In genomic region chr21:17455028-17455353, GRCh38 we compare ENCODE assay signal across 12 cellular contexts. TPM values are rescaled to one million over a fixed set of nuclear protein-coding genes. Genes with fewer than 3 reads are reported as not detected.
A peak's percentile ranks its signal among the peaks of the same experiment; 100 is the strongest.
DNase-seq lines count a peak whose midpoint lies in the region; ATAC-seq, FAIRE-seq and TF ChIP-seq lines count a peak whose summit lies in the region.
"Had no signal": no experiment of that assay in that cellular context is flagged by ENCODE, and none has a peak within 500 bp of the region (broad histone marks: within the 10 kb centered on the region; RNA-seq: fewer than 3 reads in every experiment).

No MANE protein-coding gene starts in this region.

- H2BK120ac ChIP-seq in H9 (ENCODE audit: low read depth, low read length, poor library complexity, severe bottlenecking) = no peak overlapping the region

- POLR2A ChIA-PET in A549 (lab: Yijun Ruan, JAX) = no interaction called here

- ATAC-seq in A549 (peak in 1 of 2 experiments; percentile 55; a peak in 3 of 6 replicates), HG02759 (IDR thresholded peaks at IDR 0.05; ENCODE audit: unreplicated experiment) (no peak), HG03159 (IDR thresholded peaks at IDR 0.05; ENCODE audit: unreplicated experiment) (no peak)
- no peak for ATAC-seq in activated T-helper 17 cell treated with anti-CD3 and anti-CD28 coated beads, Interleukin-2, amount 50 U/mL, for 72 hours (replicated peaks)

- H2AFZ ChIP-seq in H9 (ENCODE audit: low read length) = no peak overlapping the region

- no peak overlapping the region for H3K23ac ChIP-seq in H9 (ENCODE audit: insufficient read length, low read depth, low read length)

- TF ChIP-seq CTCF in A549 (IDR thresholded peaks at IDR 0.05) = no peak
- TF ChIP-seq CTCF in H9 (conservative IDR thresholded peaks at IDR 0.05) = no peak
- TF ChIP-seq CTCF in Peyer's patch (IDR thresholded peaks at IDR 0.05) = no peak

- H3K56ac ChIP-seq in H9 (ENCODE audit: insufficient read length, low read depth, low read length) = no peak overlapping the region

- peaks cover 2 to 3% of the 10 kb centered on the region in 2 experiments; a peak in 2 of 5 replicates for H3K9me3 Mint-ChIP-seq in H9
- H3K9me3 Mint-ChIP-seq in activated T-helper 17 cell treated with anti-CD3 and anti-CD28 coated beads, Interleukin-2, amount 50 U/mL, for 72 hours = no peaks in the 10 kb centered on the region

- no peak overlapping the region for H2BK15ac ChIP-seq in H9 (ENCODE audit: low read depth, low read length)

- no peaks in the 10 kb centered on the region for H3K36me3 ChIP-seq in Peyer's patch
- H3K36me3 ChIP-seq: cardiac muscle cell had no signal

- no peak overlapping the region for H2AK5ac ChIP-seq in H9 (ENCODE audit: insufficient read length, low read length)

- peaks cover 0 to 2% (median 0%) of the 10 kb centered on the region in 3 experiments; a peak in 1 of 7 replicates for H3K36me3 Mint-ChIP-seq in H9 (ENCODE audit: insufficient read depth in 1 of 3, low read depth in 3 of 3)
- H3K36me3 Mint-ChIP-seq in activated T-helper 17 cell treated with anti-CD3 and anti-CD28 coated beads, Interleukin-2, amount 50 U/mL, for 72 hours (ENCODE audit: low read depth) = peaks cover 5% of the 10 kb centered on the region

- no peak for TF ChIP-seq EP300 in A549 (IDR thresholded peaks at IDR 0.05)

- H3K4ac ChIP-seq in H9 (ENCODE audit: low read depth, low read length) = no peak overlapping the region

- H3K27ac ChIP-seq in A549 (peak overlapping the region; percentile 23 to 65), H9 (ENCODE audit: insufficient read length, low read depth, low read length) (no peak overlapping the region), Peyer's patch (peak overlapping the region in 1 of 4 donors; percentile 48)
- H3K27ac ChIP-seq: cardiac muscle cell, KMS-11 had no signal

- H3K4me1 Mint-ChIP-seq in H9 = peaks cover 8 to 16% of the 10 kb centered on the region in 2 experiments
- H3K4me1 Mint-ChIP-seq in activated T-helper 17 cell treated with anti-CD3 and anti-CD28 coated beads, Interleukin-2, amount 50 U/mL, for 72 hours = peaks cover 7% of the 10 kb centered on the region

- H3K14ac ChIP-seq in H9 (ENCODE audit: insufficient read depth, low read length) = peak overlapping the region; percentile 92; the same call in 1 of the 2 replicates

- TF ChIP-seq POLR2A in A549 (IDR thresholded peaks at IDR 0.05; ENCODE audit: low read length) (no peak), Peyer's patch (IDR thresholded peaks at IDR 0.05) (no peak)

- no peak for TF ChIP-seq RAD21 in A549 (conservative IDR thresholded peaks at IDR 0.05 in 1 of 2, IDR thresholded peaks at IDR 0.05 in 1 of 2)

- no peaks in the 10 kb centered on the region for H3K79me1 ChIP-seq in H9 (ENCODE audit: insufficient read depth, low read depth, low read length, poor library complexity, severe bottlenecking)

- H3K4me3 ChIP-seq in A549 = peak overlapping the region; percentile 32
- peak overlapping the region; percentile 34; the same call in 1 of the 2 replicates for H3K4me3 ChIP-seq in iPS-18c (ENCODE audit: insufficient read depth, low read depth, low read length)
- H3K4me3 ChIP-seq in Peyer's patch = no peak overlapping the region
- H3K4me3 ChIP-seq: cardiac muscle cell had no signal

- H3K9me3 ChIP-seq in A549 (no peaks in the 10 kb centered on the region), H9 (ENCODE audit: control insufficient read depth, low read depth, low read length) (no peaks in the 10 kb centered on the region), iPS-18c (ENCODE audit: control insufficient read depth, insufficient read depth, low read length) (no peaks in the 10 kb centered on the region), Peyer's patch (no peaks in the 10 kb centered on the region)

- H4K20me1 ChIP-seq in H9 (ENCODE audit: control insufficient read depth, insufficient read depth, insufficient read length) = no peaks in the 10 kb centered on the region

- H3T11ph ChIP-seq in H9 (ENCODE audit: low read length) = no peak overlapping the region

- peaks cover 3% of the 10 kb centered on the region; the same call in 1 of the 2 replicates for H3K27me3 Mint-ChIP-seq in H9 (ENCODE audit: low read depth)
- peaks cover 3% of the 10 kb centered on the region for H3K27me3 Mint-ChIP-seq in activated T-helper 17 cell treated with anti-CD3 and anti-CD28 coated beads, Interleukin-2, amount 50 U/mL, for 72 hours

- DNase-seq in A549 (ENCODE audit: low read depth in 1 of 2, low spot score in 1 of 2) (no peak), H9 (no peak), Peyer's patch (no peak), hypothalamus (lab: John Stamatoyannopoulos, UW) (no peak)
- DNase-seq: activated gamma-delta T cell, NCI-H2029 had no signal

- peak overlapping the region; percentile 82 for H3K18ac ChIP-seq in H9 (ENCODE audit: insufficient read length, low read depth, low read length)

- H4K5ac ChIP-seq in H9 (ENCODE audit: insufficient read length, low read depth, low read length) = peak overlapping the region; percentile 43

- no peak for FAIRE-seq in A549 (lab: Jason Lieb, UNC)

- no peak overlapping the region for H4K91ac ChIP-seq in H9 (ENCODE audit: insufficient read length, low read depth, low read length)

- H3K4me3 Mint-ChIP-seq in H9 = peak overlapping the region; percentile 84 to 85
- peak overlapping the region; percentile 41 for H3K4me3 Mint-ChIP-seq in activated T-helper 17 cell treated with anti-CD3 and anti-CD28 coated beads, Interleukin-2, amount 50 U/mL, for 72 hours

- H3K79me2 ChIP-seq in H9 (ENCODE audit: insufficient read depth, low read length) = no peaks in the 10 kb centered on the region

- H3K4me1 ChIP-seq in A549 (peaks cover 22% of the 10 kb centered on the region), H9 (ENCODE audit: insufficient read depth, low read length) (no peaks in the 10 kb centered on the region; the same call in 1 of the 2 replicates), Peyer's patch (no peaks in the 10 kb centered on the region)

- no peak overlapping the region for H2BK5ac ChIP-seq in H9 (ENCODE audit: insufficient read length, low read length)

- no peak overlapping the region for H2BK20ac ChIP-seq in H9 (ENCODE audit: low read depth, low read length, poor library complexity, severe bottlenecking)

- peak overlapping the region; percentile 87 for H3K9ac ChIP-seq in H9 (ENCODE audit: extremely low read depth, insufficient read length, low read length)
- H3K9ac ChIP-seq: KMS-11 had no signal

- WGBS in A549 (ENCODE audit: missing lambda C conversion rate) = 3% methylated on average over 4 of the region's 4 CpGs
- WGBS in H9 (ENCODE audit: extremely low coverage, insufficient read length, low lambda C conversion rate) = no CpG with 5 or more reads among the region's 4 CpGs

- CTCF ChIA-PET in A549 (lab: Yijun Ruan, JAX) = interaction anchor here (0.6 to 0.9 kb wide), 2 partner anchors 97 to 517 kb away, joined by 3 to 4 read pairs; no protein-coding TSS in a partner anchor

- H4K8ac ChIP-seq in H9 (replicated peaks; ENCODE audit: insufficient read length, low read depth, low read length) = no peak overlapping the region

- H2BK12ac ChIP-seq in H9 (ENCODE audit: insufficient read length, low read depth, low read length) = no peak overlapping the region

- peaks cover 7% of the 10 kb centered on the region for H3K23me2 ChIP-seq in H9 (ENCODE audit: insufficient read length, low read depth, low read length, poor library complexity, severe bottlenecking)

- H3K27me3 ChIP-seq in H9 (ENCODE audit: insufficient read depth, low read length) (no peaks in the 10 kb centered on the region), Peyer's patch (no peaks in the 10 kb centered on the region)
- H3K27me3 ChIP-seq: cardiac muscle cell had no signal

- peak overlapping the region; percentile 53 for H3K4me2 ChIP-seq in A549
- H3K4me2 ChIP-seq in H9 (ENCODE audit: insufficient read depth, insufficient read length, low read length) = peak overlapping the region; percentile 74
- H3K4me2 ChIP-seq: KMS-11 had no signal

- H3K27ac Mint-ChIP-seq in H9 = peak overlapping the region; percentile 94 to 97 (median 96); a peak in 5 of 7 replicates
- peak overlapping the region; percentile 79 for H3K27ac Mint-ChIP-seq in activated T-helper 17 cell treated with anti-CD3 and anti-CD28 coated beads, Interleukin-2, amount 50 U/mL, for 72 hours

TF ChIP-seq in A549, 52 proteins besides CTCF, POLR2A, EP300 and RAD21:
- no peak for TF ChIP-seq ZSCAN20 (CRISPR knock-in tag; IDR thresholded peaks at IDR 0.05)
- TF ChIP-seq HMGXB4 (CRISPR knock-in tag; IDR thresholded peaks at IDR 0.05; ENCODE audit: borderline replicate concordance) = no peak
- TF ChIP-seq HOXA7 (CRISPR knock-in tag; IDR thresholded peaks at IDR 0.05) = no peak
- TF ChIP-seq SREBF2 (IDR thresholded peaks at IDR 0.05) = no peak
- no peak for TF ChIP-seq TP53 (CRISPR knock-in tag; IDR thresholded peaks at IDR 0.05)

RNA-seq across cellular contexts. Expression of gene CXADR, which starts 57.9 kb away (rescaled TPM):
- polyA plus RNA-seq in A549 (2011; rRNA removed) = 20.3 and 21.7 TPM in 2 replicates
- polyA plus RNA-seq in A549 (2012; cell fraction: cytosol; rRNA removed) = 2.7 and 3.0 TPM in 2 replicates
- polyA plus RNA-seq in A549 (2012; cell fraction: nucleus; rRNA removed) = 1.4 and 1.6 TPM in 2 replicates
- 6.4 to 7.7 TPM (median 6.6 TPM) in 3 replicates for polyA plus RNA-seq in A549 (2017; fragmentation: RNase III; extraction: RNeasy Plus Mini Kit Qiagen cat#74134 plus additional on column Dnase treatment)
- 16.8 and 19.7 TPM in 2 replicates for polyA minus RNA-seq in A549 (2011; rRNA and poly(A)+ RNA removed)
- total RNA-seq in H9 (2021) = 150 and 152 TPM in 2 replicates
- under 1 TPM; 0.37 to 0.76 TPM for total RNA-seq in activated T-helper 17 cell treated with anti-CD3 and anti-CD28 coated beads, Interleukin-2, amount 50 U/mL, for 72 hours
- total RNA-seq in Peyer's patch = 100 to 1,000 TPM in 3 of 4 donors, 1 to 10 TPM in 1; 5.0 to 198 (median 106) TPM

Comparison
In these comparisons a context has a peak if more than half of its experiments do, and no peak if none do; other contexts are left out.
1. H3K4me3 ChIP-seq: peak in A549 (single experiment) and iPS-18c (single experiment); none in Peyer's patch (0 of 4).